Comparison of ENCODE assay signal across 26 cellular contexts in the genomic region with DNA sequence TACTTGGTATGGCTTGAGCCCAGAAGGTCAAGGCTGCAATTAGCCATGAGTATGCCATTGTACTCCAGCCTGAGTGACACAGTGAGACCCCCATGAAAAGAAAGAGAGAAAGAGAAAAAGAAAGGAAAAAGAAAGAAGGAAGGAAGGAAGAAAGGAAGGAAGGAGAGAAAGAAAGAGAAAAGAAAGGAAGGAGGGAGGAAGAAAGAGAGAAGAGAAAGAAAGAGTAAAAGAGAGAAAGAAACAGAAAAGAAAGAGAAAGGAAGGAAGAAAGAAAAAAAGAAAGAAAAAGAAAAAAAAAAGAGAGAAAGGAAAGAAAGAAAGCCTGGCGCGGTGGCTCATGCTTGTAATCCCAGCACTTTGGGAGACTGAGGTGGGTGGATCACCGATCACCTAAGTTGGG.
"Had no signal": no experiment of that assay in that cellular context is flagged by ENCODE, and none has a peak within 500 bp of the region (broad histone marks: within the 10 kb centered on the region; RNA-seq: fewer than 3 reads in every experiment).

No MANE protein-coding gene starts in this region.

- H3K4me1 ChIP-seq: foreskin keratinocyte, heart right ventricle, lower lobe of right lung, psoas muscle, spleen, suprapubic skin, upper lobe of right lung, vagina had no signal

- DNase-seq: dermis blood vessel endothelial cell; effector memory CD4-positive, alpha-beta T cell; foreskin keratinocyte; glutamatergic neuron; heart right ventricle; hippocampal formation; left ventricle myocardium superior; lower lobe of right lung; naive thymus-derived CD8-positive, alpha-beta T cell; nephron progenitor cell; occipital lobe; ovary; posterior cingulate gyrus; psoas muscle; right cardiac atrium; spleen; stimulated activated CD4-positive, alpha-beta T cell treated with anti-CD3 and anti-CD28 coated beads, Interleukin-2, amount 100 ng/mL, for 48 hours; stimulated activated naive CD4-positive, alpha-beta T cell; stimulated activated naive CD8-positive, alpha-beta T cell treated with anti-CD3 and anti-CD28 coated beads, Interleukin-15, amount 100 ng/mL, for 72 hours; transverse colon; upper lobe of right lung had no signal

- H3K9me3 ChIP-seq: esophagus muscularis mucosa, heart right ventricle, lower lobe of right lung, ovary, psoas muscle, spleen, suprapubic skin, transverse colon, upper lobe of right lung, vagina had no signal

- H3K4me1 Mint-ChIP-seq: naive thymus-derived CD8-positive, alpha-beta T cell; nephron progenitor cell; stimulated activated naive CD8-positive, alpha-beta T cell treated with anti-CD3 and anti-CD28 coated beads, Interleukin-15, amount 100 ng/mL, for 72 hours had no signal

- ATAC-seq: foreskin keratinocyte; heart right ventricle; left ventricle myocardium superior; lower lobe of right lung; naive thymus-derived CD8-positive, alpha-beta T cell; psoas muscle; right cardiac atrium; stimulated activated naive CD8-positive, alpha-beta T cell treated with anti-CD3 and anti-CD28 coated beads, Interleukin-15, amount 100 ng/mL, for 72 hours; upper lobe of right lung had no signal

- H3K4me3 Mint-ChIP-seq: naive thymus-derived CD8-positive, alpha-beta T cell; nephron progenitor cell; stimulated activated naive CD8-positive, alpha-beta T cell treated with anti-CD3 and anti-CD28 coated beads, Interleukin-15, amount 100 ng/mL, for 72 hours had no signal

- H3K27me3 Mint-ChIP-seq: naive thymus-derived CD8-positive, alpha-beta T cell; stimulated activated naive CD8-positive, alpha-beta T cell treated with anti-CD3 and anti-CD28 coated beads, Interleukin-15, amount 100 ng/mL, for 72 hours had no signal

- H3K4me3 ChIP-seq: coronary artery, esophagus muscularis mucosa, heart right ventricle, lower lobe of right lung, ovary, psoas muscle, skin epidermis, spleen, suprapubic skin, transverse colon, upper lobe of right lung, vagina had no signal

- H3K36me3 ChIP-seq: esophagus muscularis mucosa, heart right ventricle, lower lobe of right lung, ovary, spleen, suprapubic skin, transverse colon, upper lobe of right lung, vagina had no signal

- H3K27ac ChIP-seq: coronary artery, esophagus muscularis mucosa, foreskin keratinocyte, heart right ventricle, lower lobe of right lung, ovary, psoas muscle, skin epidermis, spleen, suprapubic skin, transverse colon, upper lobe of right lung, vagina had no signal

- H3K9me3 Mint-ChIP-seq: naive thymus-derived CD8-positive, alpha-beta T cell; stimulated activated naive CD8-positive, alpha-beta T cell treated with anti-CD3 and anti-CD28 coated beads, Interleukin-15, amount 100 ng/mL, for 72 hours had no signal

- H3K27me3 ChIP-seq: esophagus muscularis mucosa, foreskin keratinocyte, heart right ventricle, ovary, spleen, suprapubic skin, transverse colon, upper lobe of right lung, vagina had no signal

- H3K27ac Mint-ChIP-seq: nephron progenitor cell had no signal
